In the genomic region with DNA sequence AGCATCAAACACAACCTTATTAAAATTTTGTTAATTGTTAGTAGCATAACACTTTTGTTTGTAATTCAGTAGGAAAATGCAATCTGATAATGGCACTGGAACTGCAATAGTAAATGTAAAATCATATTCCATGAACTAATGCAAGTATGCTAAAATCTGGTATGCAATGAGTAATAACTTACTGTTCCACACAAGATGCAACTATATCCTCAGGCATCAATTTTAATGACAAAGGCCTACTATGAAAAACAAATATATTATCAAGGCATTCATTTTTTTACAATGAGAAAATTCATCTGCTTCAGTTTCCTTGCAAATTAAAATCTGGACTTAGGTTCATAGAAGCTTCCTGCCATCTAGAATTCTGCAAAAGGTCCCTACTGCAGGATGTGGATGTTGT, we compare ENCODE assay signal across 1 cellular context.
TF ChIP-seq lines count a peak whose summit lies in the region.

No MANE protein-coding gene starts in this region.

TF ChIP-seq in K562, 482 proteins besides CTCF, POLR2A, EP300 and RAD21 (continued from another document):
- TF ChIP-seq, protein P1, sequence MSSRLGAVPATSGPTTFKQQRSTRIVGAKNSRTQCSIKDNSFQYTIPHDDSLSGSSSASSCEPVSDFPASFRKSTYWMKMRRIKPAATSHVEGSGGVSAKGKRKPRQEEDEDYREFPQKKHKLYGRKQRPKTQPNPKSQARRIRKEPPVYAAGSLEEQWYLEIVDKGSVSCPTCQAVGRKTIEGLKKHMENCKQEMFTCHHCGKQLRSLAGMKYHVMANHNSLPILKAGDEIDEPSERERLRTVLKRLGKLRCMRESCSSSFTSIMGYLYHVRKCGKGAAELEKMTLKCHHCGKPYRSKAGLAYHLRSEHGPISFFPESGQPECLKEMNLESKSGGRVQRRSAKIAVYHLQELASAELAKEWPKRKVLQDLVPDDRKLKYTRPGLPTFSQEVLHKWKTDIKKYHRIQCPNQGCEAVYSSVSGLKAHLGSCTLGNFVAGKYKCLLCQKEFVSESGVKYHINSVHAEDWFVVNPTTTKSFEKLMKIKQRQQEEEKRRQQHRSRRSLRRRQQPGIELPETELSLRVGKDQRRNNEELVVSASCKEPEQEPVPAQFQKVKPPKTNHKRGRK (tag; IDR thresholded peaks at IDR 0.05) = no peak
- TF ChIP-seq HNRNPH1 (optimal IDR thresholded peaks at IDR 0.05; ENCODE audit: low read depth, low read length) (no peak), ZNF75A (CRISPR knock-in tag; IDR thresholded peaks at IDR 0.05) (no peak), KLF6 (CRISPR knock-in tag; IDR thresholded peaks at IDR 0.05; ENCODE audit: borderline replicate concordance) (no peak), MCM5 (IDR thresholded peaks at IDR 0.05; ENCODE audit: low read depth) (no peak), SNIP1 (IDR thresholded peaks at IDR 0.05; ENCODE audit: low read depth) (no peak), BCL6 (CRISPR knock-in tag; IDR thresholded peaks at IDR 0.05) (no peak), NR2F6 (CRISPR knock-in tag; IDR thresholded peaks at IDR 0.05) (no peak), PCBP2 (IDR thresholded peaks at IDR 0.05; ENCODE audit: low read depth, low read length, poor library complexity, severe bottlenecking) (no peak), HMG20A (CRISPR knock-in tag; conservative IDR thresholded peaks at IDR 0.05) (no peak), ZNF830 (CRISPR knock-in tag; IDR thresholded peaks at IDR 0.05) (no peak)
- TF ChIP-seq, protein P2, sequence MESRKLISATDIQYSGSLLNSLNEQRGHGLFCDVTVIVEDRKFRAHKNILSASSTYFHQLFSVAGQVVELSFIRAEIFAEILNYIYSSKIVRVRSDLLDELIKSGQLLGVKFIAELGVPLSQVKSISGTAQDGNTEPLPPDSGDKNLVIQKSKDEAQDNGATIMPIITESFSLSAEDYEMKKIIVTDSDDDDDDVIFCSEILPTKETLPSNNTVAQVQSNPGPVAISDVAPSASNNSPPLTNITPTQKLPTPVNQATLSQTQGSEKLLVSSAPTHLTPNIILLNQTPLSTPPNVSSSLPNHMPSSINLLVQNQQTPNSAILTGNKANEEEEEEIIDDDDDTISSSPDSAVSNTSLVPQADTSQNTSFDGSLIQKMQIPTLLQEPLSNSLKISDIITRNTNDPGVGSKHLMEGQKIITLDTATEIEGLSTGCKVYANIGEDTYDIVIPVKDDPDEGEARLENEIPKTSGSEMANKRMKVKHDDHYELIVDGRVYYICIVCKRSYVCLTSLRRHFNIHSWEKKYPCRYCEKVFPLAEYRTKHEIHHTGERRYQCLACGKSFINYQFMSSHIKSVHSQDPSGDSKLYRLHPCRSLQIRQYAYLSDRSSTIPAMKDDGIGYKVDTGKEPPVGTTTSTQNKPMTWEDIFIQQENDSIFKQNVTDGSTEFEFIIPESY (CRISPR knock-in tag; IDR thresholded peaks at IDR 0.05) = no peak
- TF ChIP-seq, protein P3, sequence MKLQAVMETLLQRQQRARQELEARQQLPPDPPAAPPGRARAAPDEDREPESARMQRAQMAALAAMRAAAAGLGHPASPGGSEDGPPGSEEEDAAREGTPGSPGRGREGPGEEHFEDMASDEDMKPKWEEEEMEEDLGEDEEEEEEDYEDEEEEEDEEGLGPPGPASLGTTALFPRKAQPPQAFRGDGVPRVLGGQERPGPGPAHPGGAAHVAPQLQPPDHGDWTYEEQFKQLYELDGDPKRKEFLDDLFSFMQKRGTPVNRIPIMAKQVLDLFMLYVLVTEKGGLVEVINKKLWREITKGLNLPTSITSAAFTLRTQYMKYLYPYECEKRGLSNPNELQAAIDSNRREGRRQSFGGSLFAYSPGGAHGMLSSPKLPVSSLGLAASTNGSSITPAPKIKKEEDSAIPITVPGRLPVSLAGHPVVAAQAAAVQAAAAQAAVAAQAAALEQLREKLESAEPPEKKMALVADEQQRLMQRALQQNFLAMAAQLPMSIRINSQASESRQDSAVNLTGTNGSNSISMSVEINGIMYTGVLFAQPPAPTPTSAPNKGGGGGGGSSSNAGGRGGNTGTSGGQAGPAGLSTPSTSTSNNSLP (IDR thresholded peaks at IDR 0.05; ENCODE audit: borderline replicate concordance, low read depth, low read length) = no peak
- TF ChIP-seq, protein P4, sequence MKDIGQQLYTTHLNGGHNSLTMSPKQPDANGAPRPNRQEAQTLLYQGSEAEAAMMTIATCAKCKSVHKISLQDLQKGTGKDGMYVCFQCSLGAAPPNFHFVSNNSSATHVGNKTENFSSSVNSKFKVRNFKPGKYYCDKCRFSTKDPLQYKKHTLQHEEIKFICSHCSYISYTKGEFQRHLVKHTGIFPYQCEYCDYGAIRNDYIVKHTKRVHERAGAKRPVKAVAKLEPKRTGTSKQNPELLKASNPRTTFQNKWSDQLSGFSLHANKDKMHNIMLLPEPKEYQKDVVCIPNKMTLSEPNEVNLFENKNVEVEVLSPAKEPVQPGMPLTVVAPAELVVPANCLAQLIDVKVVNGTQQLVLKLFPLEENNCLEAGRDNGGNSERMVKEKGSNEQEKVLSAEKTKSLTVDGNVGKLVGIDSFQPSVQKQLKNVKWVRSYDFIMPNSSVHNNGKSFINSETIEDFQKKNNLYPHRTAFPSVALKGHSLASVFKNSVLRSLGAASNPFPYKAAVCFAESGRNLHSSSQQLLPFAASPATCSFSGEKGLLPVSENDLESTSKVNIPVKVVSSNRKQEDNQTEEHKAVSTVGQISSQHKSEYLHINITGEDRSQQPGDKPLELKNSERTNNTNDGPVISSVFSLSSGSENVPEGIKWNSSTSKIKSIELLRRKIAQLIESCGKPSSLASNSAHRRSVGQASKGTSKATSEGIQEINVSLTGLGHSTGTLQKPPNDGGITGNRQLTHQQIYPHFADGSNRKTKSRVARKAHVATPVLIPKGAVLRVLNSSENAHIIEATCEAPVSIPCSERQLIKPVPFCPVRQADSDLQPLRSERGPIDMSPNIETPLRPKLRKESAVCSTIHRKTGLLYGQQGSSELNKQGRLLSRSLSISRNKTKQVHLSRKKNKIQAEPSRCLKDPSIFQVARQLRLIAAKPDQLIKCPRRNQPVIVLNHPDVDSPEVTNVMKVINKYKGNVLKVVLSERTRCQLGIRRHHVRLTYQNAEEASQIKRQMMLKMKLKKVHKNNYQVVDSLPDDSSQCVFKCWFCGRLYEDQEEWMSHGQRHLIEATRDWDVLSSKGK (CRISPR knock-in tag; IDR thresholded peaks at IDR 0.05) = no peak
